Comparison of ENCODE assay signal across 13 cellular contexts in genomic region chr1:245956225-245956624, GRCh38.
A peak's percentile ranks its signal among the peaks of the same experiment; 100 is the strongest.
DNase-seq lines count a peak whose midpoint lies in the region; ATAC-seq lines count a peak whose summit lies in the region.
"Had no signal": no experiment of that assay in that cellular context is flagged by ENCODE, and none has a peak within 500 bp of the region (broad histone marks: within the 10 kb centered on the region; RNA-seq: fewer than 3 reads in every experiment).

No MANE protein-coding gene starts in this region.

- ATAC-seq in activated CD4-positive, CD25-positive, alpha-beta regulatory T cell treated with anti-CD3 and anti-CD28 coated beads, Interleukin-2, amount 50 U/mL, for 24 hours = peak; percentile 71 to 77

- in situ Hi-C loops in KBM-7 (cut with MboI; ENCODE audit: low pct_unique_long_range_greater_than_20kb, low sequenced_read_pairs) = no loop called here

- DNase-seq in KBM-7 (peak; percentile 35), amniotic epithelial cell (ENCODE audit: low read depth) (peak; percentile 53), RKO (ENCODE audit: low spot score) (no peak), globus pallidus (ENCODE audit: low spot score) (no peak), cerebellum (ENCODE audit: low spot score) (no peak), NCI-H2029 treated with DMSO at 0.1 percent for 48 hours (lab: John Stamatoyannopoulos, UW) (no peak)
- DNase-seq in stimulated activated CD4-positive, alpha-beta T cell treated with anti-CD3 and anti-CD28 coated beads, Interleukin-2, amount 100 ng/mL, for 48 hours = peak; percentile 13 to 19
- DNase-seq: colonic mucosa, DMS79, HCEC 1CT, head of caudate nucleus, NCI-H146 had no signal

Comparison
In these comparisons a context has a peak if more than half of its experiments do, and no peak if none do; other contexts are left out.
1. DNase-seq: peak in KBM-7 (single experiment), amniotic epithelial cell (single experiment) and stimulated activated CD4-positive, alpha-beta T cell treated with anti-CD3 and anti-CD28 coated beads, Interleukin-2, amount 100 ng/mL, for 48 hours (2 of 2); none in RKO (single experiment), globus pallidus (single experiment), cerebellum (single experiment) and NCI-H2029 treated with DMSO at 0.1 percent for 48 hours (single experiment).